17 cellular contexts compared by ENCODE assay signal in genomic region chr9:89984214-89984613, GRCh38.
DNase-seq lines count a peak whose midpoint lies in the region; ATAC-seq and TF ChIP-seq lines count a peak whose summit lies in the region.
"Had no signal": no experiment of that assay in that cellular context is flagged by ENCODE, and none has a peak within 500 bp of the region (broad histone marks: within the 10 kb centered on the region; RNA-seq: fewer than 3 reads in every experiment).

No MANE protein-coding gene starts in this region.

- CTCF ChIA-PET in activated naive CD4-positive, alpha-beta T cell treated with anti-CD3 and anti-CD28 coated beads, Interleukin-2, amount 10 ng/mL, durations not matched to agents 7 days and 5 days (lab: Charles Lee), result interaction anchor here (0.6 to 1.9 kb wide), 6 partner anchors 17 to 386 kb away, joined by 3 to 6 read pairs (median 4); no protein-coding TSS in a partner anchor

- TF ChIP-seq CTCF in fibroblast of lung (conservative IDR thresholded peaks at IDR 0.05 in 1 of 2, IDR thresholded peaks at IDR 0.05 in 1 of 2; ENCODE audit: low read depth in 1 of 2, low read length in 2 of 2), result no peak

- no peaks in the 10 kb centered on the region for H4K20me1 ChIP-seq in fibroblast of lung (ENCODE audit: control insufficient read depth, extremely low read depth, insufficient read depth, low read length)

- no peak overlapping the region for H2AFZ ChIP-seq in fibroblast of lung (ENCODE audit: low read length)
- H2AFZ ChIP-seq: hepatocyte, parathyroid adenoma had no signal

- peaks cover 19% of the 10 kb centered on the region for H3K27me3 Mint-ChIP-seq in activated naive CD4-positive, alpha-beta T cell treated with anti-CD3 and anti-CD28 coated beads, Interleukin-2, amount 10 ng/mL, durations not matched to agents 7 days and 5 days
- peaks cover 2% of the 10 kb centered on the region for H3K27me3 Mint-ChIP-seq in activated T-helper 1 cell treated with anti-CD3 and anti-CD28 coated beads, Interleukin-12 subunit alpha, Interleukin-12 subunit beta, Interleukin-2, Interleukin-4 antibody, amounts not matched to agents 30 ng/mL and 10 ng/mL and 1 ng/mL, durations not matched to agents 14 hours and 24 hours and 36 hours (ENCODE audit: insufficient read depth)

- H3K4me2 ChIP-seq in fibroblast of lung (ENCODE audit: extremely low read depth, insufficient read depth, low read length), result no peak overlapping the region
- H3K4me2 ChIP-seq: hepatocyte had no signal

- peaks cover 5 to 8% of the 10 kb centered on the region in 2 donors for H3K36me3 Mint-ChIP-seq in activated naive CD4-positive, alpha-beta T cell treated with anti-CD3 and anti-CD28 coated beads, Interleukin-2, amount 50 U/mL, for 72 hours
- H3K36me3 Mint-ChIP-seq in activated naive CD4-positive, alpha-beta T cell treated with anti-CD3 and anti-CD28 coated beads, Interleukin-2, amount 10 ng/mL, durations not matched to agents 7 days and 5 days, result no peaks in the 10 kb centered on the region
- peaks cover 11% of the 10 kb centered on the region for H3K36me3 Mint-ChIP-seq in activated T-helper 1 cell treated with anti-CD3 and anti-CD28 coated beads, Interleukin-12 subunit alpha, Interleukin-12 subunit beta, Interleukin-2, Interleukin-4 antibody, amounts not matched to agents 30 ng/mL and 10 ng/mL and 1 ng/mL, durations not matched to agents 14 hours and 24 hours and 36 hours (ENCODE audit: low read depth)

- intact Hi-C loops in activated T-helper 1 cell treated with anti-CD3 and anti-CD28 coated beads, Interleukin-12 subunit alpha, Interleukin-12 subunit beta, Interleukin-2, Interleukin-4 antibody, amounts not matched to agents 30 ng/mL and 10 ng/mL and 1 ng/mL, durations not matched to agents 14 hours and 24 hours and 36 hours (cut with micrococcal nuclease), result loop anchor here (1.0 to 5.0 kb wide), 5 partner anchors 15 to 1728 kb away; no protein-coding TSS in a partner anchor

- no peaks in the 10 kb centered on the region for H3K36me3 ChIP-seq in fibroblast of lung (ENCODE audit: control insufficient read depth, insufficient read depth, low read length)
- H3K36me3 ChIP-seq: adrenal gland, HAP-1 had no signal

- no peaks in the 10 kb centered on the region for H3K9me3 ChIP-seq in fibroblast of lung (ENCODE audit: control insufficient read depth, insufficient read depth, low read depth, low read length)
- H3K9me3 ChIP-seq: adrenal gland, HAP-1 had no signal

- no peaks in the 10 kb centered on the region for H3K27me3 ChIP-seq in fibroblast of lung (ENCODE audit: control insufficient read depth, insufficient read depth, low read length)
- H3K27me3 ChIP-seq: adrenal gland, hepatocyte had no signal

- H3K4me3 Mint-ChIP-seq in activated naive CD4-positive, alpha-beta T cell treated with anti-CD3 and anti-CD28 coated beads, Interleukin-2, amount 10 ng/mL, durations not matched to agents 7 days and 5 days, result no peak overlapping the region
- peak overlapping the region; percentile 61 for H3K4me3 Mint-ChIP-seq in activated T-helper 1 cell treated with anti-CD3 and anti-CD28 coated beads, Interleukin-12 subunit alpha, Interleukin-12 subunit beta, Interleukin-2, Interleukin-4 antibody, amounts not matched to agents 30 ng/mL and 10 ng/mL and 1 ng/mL, durations not matched to agents 14 hours and 24 hours and 36 hours

- H3K79me2 ChIP-seq in fibroblast of lung (ENCODE audit: control insufficient read depth, insufficient read depth, low read length), result no peaks in the 10 kb centered on the region
- H3K79me2 ChIP-seq: hepatocyte, parathyroid adenoma had no signal

- H3K27ac ChIP-seq in fibroblast of lung (ENCODE audit: insufficient read depth, low read length), result no peak overlapping the region
- H3K27ac ChIP-seq: hepatocyte, parathyroid adenoma had no signal

- H3K4me1 ChIP-seq in fibroblast of lung (ENCODE audit: control insufficient read depth, extremely low read depth, insufficient read depth, low read length), result peaks cover 3% of the 10 kb centered on the region
- H3K4me1 ChIP-seq: adrenal gland, HAP-1, parathyroid adenoma had no signal

- peak overlapping the region; percentile 89 to 96 for H3K27ac Mint-ChIP-seq in activated naive CD4-positive, alpha-beta T cell treated with anti-CD3 and anti-CD28 coated beads, Interleukin-2, amount 50 U/mL, for 72 hours
- no peak overlapping the region for H3K27ac Mint-ChIP-seq in activated naive CD4-positive, alpha-beta T cell treated with anti-CD3 and anti-CD28 coated beads, Interleukin-2, amount 10 ng/mL, durations not matched to agents 7 days and 5 days
- H3K27ac Mint-ChIP-seq in activated T-helper 1 cell treated with anti-CD3 and anti-CD28 coated beads, Interleukin-12 subunit alpha, Interleukin-12 subunit beta, Interleukin-2, Interleukin-4 antibody, amounts not matched to agents 30 ng/mL and 10 ng/mL and 1 ng/mL, durations not matched to agents 14 hours and 24 hours and 36 hours, result peak overlapping the region; percentile 93

- no peak overlapping the region for H3K9ac ChIP-seq in fibroblast of lung (ENCODE audit: insufficient read depth, low read length)
- H3K9ac ChIP-seq: parathyroid adenoma had no signal

- H3K4me1 Mint-ChIP-seq in activated naive CD4-positive, alpha-beta T cell treated with anti-CD3 and anti-CD28 coated beads, Interleukin-2, amount 10 ng/mL, durations not matched to agents 7 days and 5 days, result peaks cover 9% of the 10 kb centered on the region
- peaks cover 67% of the 10 kb centered on the region for H3K4me1 Mint-ChIP-seq in activated T-helper 1 cell treated with anti-CD3 and anti-CD28 coated beads, Interleukin-12 subunit alpha, Interleukin-12 subunit beta, Interleukin-2, Interleukin-4 antibody, amounts not matched to agents 30 ng/mL and 10 ng/mL and 1 ng/mL, durations not matched to agents 14 hours and 24 hours and 36 hours (ENCODE audit: low read depth)

- H3K4me3 ChIP-seq in fibroblast of lung (replicated peaks in 1 of 4; ENCODE audit: control extremely low read depth in 1 of 4, insufficient read depth in 1 of 4, low read depth in 3 of 4, low read length in 4 of 4), result no peak overlapping the region
- H3K4me3 ChIP-seq: adrenal gland, HAP-1, hepatocyte had no signal

- DNase-seq in activated naive CD4-positive, alpha-beta T cell treated with anti-CD3 and anti-CD28 coated beads, Interleukin-2, amount 50 U/mL, for 72 hours (ENCODE audit: low spot score in 2 of 2), result no peak
- DNase-seq in activated naive CD4-positive, alpha-beta T cell treated with anti-CD3 and anti-CD28 coated beads, Interleukin-2, amount 10 ng/mL, durations not matched to agents 7 days and 5 days, result no peak
- DNase-seq in activated T-helper 1 cell treated with anti-CD3 and anti-CD28 coated beads, Interleukin-12 subunit alpha, Interleukin-12 subunit beta, Interleukin-2, Interleukin-4 antibody, amounts not matched to agents 30 ng/mL and 10 ng/mL and 1 ng/mL, durations not matched to agents 14 hours and 24 hours and 36 hours (ENCODE audit: low spot score), result no peak
- peak; percentile 55 to 61 for DNase-seq in fibroblast of lung (ENCODE audit: low read depth in 2 of 2)
- peak; percentile 62 for DNase-seq in stromal cell of bone marrow (ENCODE audit: low read depth)
- no peak for DNase-seq in stimulated activated CD4-positive, alpha-beta T cell treated with anti-CD3 and anti-CD28 coated beads, Interleukin-12 subunit alpha, Interleukin-12 subunit beta, amount 100 ng/mL, for 4 hours
- DNase-seq: adrenal gland; COR-L47; NCI-H187 treated with DMSO at 0.1 percent for 48 hours; NCI-H526 treated with DMSO at 0.1 percent for 48 hours; stimulated activated naive CD4-positive, alpha-beta T cell had no signal

- ATAC-seq in activated naive CD4-positive, alpha-beta T cell treated with anti-CD3 and anti-CD28 coated beads, Interleukin-2, amount 50 U/mL, for 72 hours, result peak; percentile 55 to 66
- ATAC-seq in HG03432 (IDR thresholded peaks at IDR 0.05; ENCODE audit: unreplicated experiment) (no peak), HG02870 (IDR thresholded peaks at IDR 0.05; ENCODE audit: unreplicated experiment) (no peak)
- ATAC-seq: SK-N-SH treated with all-trans-retinoic acid at 6 μM for 48 hours had no signal

- H3K9me3 Mint-ChIP-seq in activated naive CD4-positive, alpha-beta T cell treated with anti-CD3 and anti-CD28 coated beads, Interleukin-2, amount 50 U/mL, for 72 hours, result peaks cover 0 to 19% of the 10 kb centered on the region in 2 donors
- no peaks in the 10 kb centered on the region for H3K9me3 Mint-ChIP-seq in activated naive CD4-positive, alpha-beta T cell treated with anti-CD3 and anti-CD28 coated beads, Interleukin-2, amount 10 ng/mL, durations not matched to agents 7 days and 5 days
- peaks cover 7% of the 10 kb centered on the region for H3K9me3 Mint-ChIP-seq in activated T-helper 1 cell treated with anti-CD3 and anti-CD28 coated beads, Interleukin-12 subunit alpha, Interleukin-12 subunit beta, Interleukin-2, Interleukin-4 antibody, amounts not matched to agents 30 ng/mL and 10 ng/mL and 1 ng/mL, durations not matched to agents 14 hours and 24 hours and 36 hours

Comparison
In these comparisons a context has a peak if more than half of its experiments do, and no peak if none do; other contexts are left out.
1. ATAC-seq: peak in activated naive CD4-positive, alpha-beta T cell treated with anti-CD3 and anti-CD28 coated beads, Interleukin-2, amount 50 U/mL, for 72 hours (2 of 2); none in HG03432 (single experiment) and HG02870 (single experiment).
2. DNase-seq: peak in fibroblast of lung (2 of 2) and stromal cell of bone marrow (single experiment); none in activated naive CD4-positive, alpha-beta T cell treated with anti-CD3 and anti-CD28 coated beads, Interleukin-2, amount 50 U/mL, for 72 hours (0 of 2), activated naive CD4-positive, alpha-beta T cell treated with anti-CD3 and anti-CD28 coated beads, Interleukin-2, amount 10 ng/mL, durations not matched to agents 7 days and 5 days (single experiment), activated T-helper 1 cell treated with anti-CD3 and anti-CD28 coated beads, Interleukin-12 subunit alpha, Interleukin-12 subunit beta, Interleukin-2, Interleukin-4 antibody, amounts not matched to agents 30 ng/mL and 10 ng/mL and 1 ng/mL, durations not matched to agents 14 hours and 24 hours and 36 hours (single experiment) and stimulated activated CD4-positive, alpha-beta T cell treated with anti-CD3 and anti-CD28 coated beads, Interleukin-12 subunit alpha, Interleukin-12 subunit beta, amount 100 ng/mL, for 4 hours (single experiment).